ENCODE assay signal across 1 cellular context in the genomic region with DNA sequence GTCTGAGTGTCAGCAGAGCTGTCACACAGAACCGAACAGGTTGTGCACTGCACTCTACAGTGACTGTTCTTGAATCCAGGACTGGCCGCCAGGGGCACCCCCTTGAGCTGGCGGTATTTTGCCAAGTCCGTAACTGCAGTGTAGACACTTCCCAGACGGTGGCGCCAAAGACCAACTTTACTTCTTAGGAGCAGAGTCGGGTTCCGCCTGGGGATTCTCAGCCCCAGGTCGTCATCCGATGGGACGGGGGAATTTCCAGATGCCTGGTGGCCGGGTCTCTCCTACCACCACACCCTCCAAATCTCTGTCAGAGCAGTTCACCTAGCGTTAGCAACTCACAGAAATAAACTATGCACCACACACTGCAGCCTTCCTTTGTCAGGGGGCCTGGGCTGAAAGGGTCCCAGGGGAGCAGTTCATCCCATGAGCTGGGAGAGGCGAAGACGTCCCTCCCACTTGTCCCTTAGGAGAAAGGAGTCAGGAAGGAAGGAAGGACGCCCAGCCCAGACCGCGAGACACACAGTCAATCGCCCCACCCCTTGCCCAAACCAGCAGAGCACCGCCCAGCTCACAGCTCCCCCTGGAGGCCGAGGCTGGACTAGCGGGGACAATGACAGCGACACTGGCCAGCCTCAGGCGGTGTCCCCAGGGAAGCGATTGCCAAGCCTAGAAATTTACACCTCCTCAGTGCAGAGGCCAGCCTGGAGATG.
A peak's percentile ranks its signal among the peaks of the same experiment; 100 is the strongest.
TF ChIP-seq lines count a peak whose summit lies in the region.

No MANE protein-coding gene starts in this region.

TF ChIP-seq in HepG2, 621 proteins besides CTCF, POLR2A, EP300 and RAD21 (continued from another document and continues in another):
- TF ChIP-seq, protein P1, sequence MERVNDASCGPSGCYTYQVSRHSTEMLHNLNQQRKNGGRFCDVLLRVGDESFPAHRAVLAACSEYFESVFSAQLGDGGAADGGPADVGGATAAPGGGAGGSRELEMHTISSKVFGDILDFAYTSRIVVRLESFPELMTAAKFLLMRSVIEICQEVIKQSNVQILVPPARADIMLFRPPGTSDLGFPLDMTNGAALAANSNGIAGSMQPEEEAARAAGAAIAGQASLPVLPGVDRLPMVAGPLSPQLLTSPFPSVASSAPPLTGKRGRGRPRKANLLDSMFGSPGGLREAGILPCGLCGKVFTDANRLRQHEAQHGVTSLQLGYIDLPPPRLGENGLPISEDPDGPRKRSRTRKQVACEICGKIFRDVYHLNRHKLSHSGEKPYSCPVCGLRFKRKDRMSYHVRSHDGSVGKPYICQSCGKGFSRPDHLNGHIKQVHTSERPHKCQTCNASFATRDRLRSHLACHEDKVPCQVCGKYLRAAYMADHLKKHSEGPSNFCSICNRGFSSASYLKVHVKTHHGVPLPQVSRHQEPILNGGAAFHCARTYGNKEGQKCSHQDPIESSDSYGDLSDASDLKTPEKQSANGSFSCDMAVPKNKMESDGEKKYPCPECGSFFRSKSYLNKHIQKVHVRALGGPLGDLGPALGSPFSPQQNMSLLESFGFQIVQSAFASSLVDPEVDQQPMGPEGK (CRISPR knock-in tag; IDR thresholded peaks at IDR 0.05) = peak; percentile 76
- TF ChIP-seq, protein P2, sequence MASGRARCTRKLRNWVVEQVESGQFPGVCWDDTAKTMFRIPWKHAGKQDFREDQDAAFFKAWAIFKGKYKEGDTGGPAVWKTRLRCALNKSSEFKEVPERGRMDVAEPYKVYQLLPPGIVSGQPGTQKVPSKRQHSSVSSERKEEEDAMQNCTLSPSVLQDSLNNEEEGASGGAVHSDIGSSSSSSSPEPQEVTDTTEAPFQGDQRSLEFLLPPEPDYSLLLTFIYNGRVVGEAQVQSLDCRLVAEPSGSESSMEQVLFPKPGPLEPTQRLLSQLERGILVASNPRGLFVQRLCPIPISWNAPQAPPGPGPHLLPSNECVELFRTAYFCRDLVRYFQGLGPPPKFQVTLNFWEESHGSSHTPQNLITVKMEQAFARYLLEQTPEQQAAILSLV (CRISPR knock-in tag; IDR thresholded peaks at IDR 0.05; ENCODE audit: borderline replicate concordance) = peak; percentile 81; the same call in 1 of the 2 replicates
- no peak for TF ChIP-seq ZNF180 (CRISPR knock-in tag; IDR thresholded peaks at IDR 0.05; ENCODE audit: borderline replicate concordance, low read depth)
- peak; percentile 66; the same call in 1 of the 2 replicates for TF ChIP-seq CSRNP1 (CRISPR knock-in tag; IDR thresholded peaks at IDR 0.05)
- TF ChIP-seq EEA1 (CRISPR knock-in tag; IDR thresholded peaks at IDR 0.05; ENCODE audit: borderline replicate concordance) = peak; percentile 61; the same call in 1 of the 2 replicates
- TF ChIP-seq RFXAP (CRISPR knock-in tag; IDR thresholded peaks at IDR 0.05; ENCODE audit: borderline replicate concordance) = peak; percentile 74; the same call in 1 of the 2 replicates
- peak; percentile 19; the same call in 1 of the 2 replicates for TF ChIP-seq SOX5 (CRISPR knock-in tag; IDR thresholded peaks at IDR 0.05; ENCODE audit: borderline replicate concordance)
- TF ChIP-seq FOXK2 (IDR thresholded peaks at IDR 0.05) = no peak
- TF ChIP-seq NCOA2 (CRISPR knock-in tag; IDR thresholded peaks at IDR 0.05) = no peak
- TF ChIP-seq ZNF761 (CRISPR knock-in tag; conservative IDR thresholded peaks at IDR 0.05) = peak; percentile 61
- peak; percentile 95; the same call in 1 of the 2 replicates for TF ChIP-seq MZF1 (CRISPR knock-in tag; IDR thresholded peaks at IDR 0.05; ENCODE audit: borderline replicate concordance)
- peak; percentile 84 for TF ChIP-seq ZNF777 (CRISPR knock-in tag; IDR thresholded peaks at IDR 0.05)
- TF ChIP-seq, protein P3, sequence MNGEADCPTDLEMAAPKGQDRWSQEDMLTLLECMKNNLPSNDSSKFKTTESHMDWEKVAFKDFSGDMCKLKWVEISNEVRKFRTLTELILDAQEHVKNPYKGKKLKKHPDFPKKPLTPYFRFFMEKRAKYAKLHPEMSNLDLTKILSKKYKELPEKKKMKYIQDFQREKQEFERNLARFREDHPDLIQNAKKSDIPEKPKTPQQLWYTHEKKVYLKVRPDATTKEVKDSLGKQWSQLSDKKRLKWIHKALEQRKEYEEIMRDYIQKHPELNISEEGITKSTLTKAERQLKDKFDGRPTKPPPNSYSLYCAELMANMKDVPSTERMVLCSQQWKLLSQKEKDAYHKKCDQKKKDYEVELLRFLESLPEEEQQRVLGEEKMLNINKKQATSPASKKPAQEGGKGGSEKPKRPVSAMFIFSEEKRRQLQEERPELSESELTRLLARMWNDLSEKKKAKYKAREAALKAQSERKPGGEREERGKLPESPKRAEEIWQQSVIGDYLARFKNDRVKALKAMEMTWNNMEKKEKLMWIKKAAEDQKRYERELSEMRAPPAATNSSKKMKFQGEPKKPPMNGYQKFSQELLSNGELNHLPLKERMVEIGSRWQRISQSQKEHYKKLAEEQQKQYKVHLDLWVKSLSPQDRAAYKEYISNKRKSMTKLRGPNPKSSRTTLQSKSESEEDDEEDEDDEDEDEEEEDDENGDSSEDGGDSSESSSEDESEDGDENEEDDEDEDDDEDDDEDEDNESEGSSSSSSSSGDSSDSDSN (CRISPR knock-in tag; IDR thresholded peaks at IDR 0.05) = peak; percentile 76
- peak; percentile 92 for TF ChIP-seq ZMAT3 (CRISPR knock-in tag; conservative IDR thresholded peaks at IDR 0.05)
- TF ChIP-seq SYNCRIP (IDR thresholded peaks at IDR 0.05; ENCODE audit: insufficient read depth, low read depth, low read length) = no peak
- TF ChIP-seq ZNF552 (CRISPR knock-in tag; IDR thresholded peaks at IDR 0.05; ENCODE audit: borderline replicate concordance) = no peak; the same call in 1 of the 2 replicates
- TF ChIP-seq RBM39 (IDR thresholded peaks at IDR 0.05; ENCODE audit: low read depth, low read length, poor library complexity, severe bottlenecking) = peak; percentile 78
- 0 out of 2 replicates have a peak, but pooled peaks have one; percentile 73 for TF ChIP-seq KLF6 (CRISPR knock-in tag; IDR thresholded peaks at IDR 0.05)
- TF ChIP-seq, protein P4, sequence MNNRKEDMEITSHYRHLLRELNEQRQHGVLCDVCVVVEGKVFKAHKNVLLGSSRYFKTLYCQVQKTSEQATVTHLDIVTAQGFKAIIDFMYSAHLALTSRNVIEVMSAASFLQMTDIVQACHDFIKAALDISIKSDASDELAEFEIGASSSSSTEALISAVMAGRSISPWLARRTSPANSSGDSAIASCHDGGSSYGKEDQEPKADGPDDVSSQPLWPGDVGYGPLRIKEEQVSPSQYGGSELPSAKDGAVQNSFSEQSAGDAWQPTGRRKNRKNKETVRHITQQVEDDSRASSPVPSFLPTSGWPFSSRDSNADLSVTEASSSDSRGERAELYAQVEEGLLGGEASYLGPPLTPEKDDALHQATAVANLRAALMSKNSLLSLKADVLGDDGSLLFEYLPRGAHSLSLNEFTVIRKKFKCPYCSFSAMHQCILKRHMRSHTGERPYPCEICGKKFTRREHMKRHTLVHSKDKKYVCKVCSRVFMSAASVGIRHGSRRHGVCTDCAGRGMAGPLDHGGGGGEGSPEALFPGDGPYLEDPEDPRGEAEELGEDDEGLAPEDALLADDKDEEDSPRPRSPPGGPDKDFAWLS (CRISPR knock-in tag; IDR thresholded peaks at IDR 0.05; ENCODE audit: borderline replicate concordance) = no peak
- TF ChIP-seq ZNF276 (CRISPR knock-in tag; IDR thresholded peaks at IDR 0.05; ENCODE audit: low read depth) = peak; percentile 65; the same call in 1 of the 2 replicates
- no peak for TF ChIP-seq FLYWCH1 (CRISPR knock-in tag; IDR thresholded peaks at IDR 0.05)
- peak; percentile 70 for TF ChIP-seq IKZF5 (CRISPR knock-in tag; IDR thresholded peaks at IDR 0.05)
- 0 out of 2 replicates have a peak, but pooled peaks have one; percentile 50 for TF ChIP-seq HES4 (CRISPR knock-in tag; IDR thresholded peaks at IDR 0.05; ENCODE audit: borderline replicate concordance)
- TF ChIP-seq ZMYM4 (CRISPR knock-in tag; IDR thresholded peaks at IDR 0.05) = peak; percentile 56; the same call in 1 of the 2 replicates
- TF ChIP-seq ZBTB43 (CRISPR knock-in tag; conservative IDR thresholded peaks at IDR 0.05) = 0 out of 2 replicates have a peak, but pooled peaks have one; percentile 40
- TF ChIP-seq YEATS4 (CRISPR knock-in tag; IDR thresholded peaks at IDR 0.05; ENCODE audit: borderline replicate concordance) = peak; percentile 77; the same call in 1 of the 2 replicates
- no peak for TF ChIP-seq DNMT1 (CRISPR knock-in tag; IDR thresholded peaks at IDR 0.05)
- peak; percentile 55; the same call in 1 of the 2 replicates for TF ChIP-seq GATAD2A (CRISPR knock-in tag; IDR thresholded peaks at IDR 0.05)
- TF ChIP-seq, protein P5, sequence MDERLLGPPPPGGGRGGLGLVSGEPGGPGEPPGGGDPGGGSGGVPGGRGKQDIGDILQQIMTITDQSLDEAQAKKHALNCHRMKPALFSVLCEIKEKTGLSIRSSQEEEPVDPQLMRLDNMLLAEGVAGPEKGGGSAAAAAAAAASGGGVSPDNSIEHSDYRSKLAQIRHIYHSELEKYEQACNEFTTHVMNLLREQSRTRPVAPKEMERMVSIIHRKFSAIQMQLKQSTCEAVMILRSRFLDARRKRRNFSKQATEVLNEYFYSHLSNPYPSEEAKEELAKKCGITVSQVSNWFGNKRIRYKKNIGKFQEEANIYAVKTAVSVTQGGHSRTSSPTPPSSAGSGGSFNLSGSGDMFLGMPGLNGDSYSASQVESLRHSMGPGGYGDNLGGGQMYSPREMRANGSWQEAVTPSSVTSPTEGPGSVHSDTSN (CRISPR knock-in tag; IDR thresholded peaks at IDR 0.05) = no peak
- peak; percentile 80; the same call in 1 of the 2 replicates for TF ChIP-seq ZBTB20 (CRISPR knock-in tag; IDR thresholded peaks at IDR 0.05; ENCODE audit: borderline replicate concordance, low read depth)
- TF ChIP-seq, protein P6, sequence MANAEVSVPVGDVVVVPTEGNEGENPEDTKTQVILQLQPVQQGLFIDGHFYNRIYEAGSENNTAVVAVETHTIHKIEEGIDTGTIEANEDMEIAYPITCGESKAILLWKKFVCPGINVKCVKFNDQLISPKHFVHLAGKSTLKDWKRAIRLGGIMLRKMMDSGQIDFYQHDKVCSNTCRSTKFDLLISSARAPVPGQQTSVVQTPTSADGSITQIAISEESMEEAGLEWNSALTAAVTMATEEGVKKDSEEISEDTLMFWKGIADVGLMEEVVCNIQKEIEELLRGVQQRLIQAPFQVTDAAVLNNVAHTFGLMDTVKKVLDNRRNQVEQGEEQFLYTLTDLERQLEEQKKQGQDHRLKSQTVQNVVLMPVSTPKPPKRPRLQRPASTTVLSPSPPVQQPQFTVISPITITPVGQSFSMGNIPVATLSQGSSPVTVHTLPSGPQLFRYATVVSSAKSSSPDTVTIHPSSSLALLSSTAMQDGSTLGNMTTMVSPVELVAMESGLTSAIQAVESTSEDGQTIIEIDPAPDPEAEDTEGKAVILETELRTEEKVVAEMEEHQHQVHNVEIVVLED (CRISPR knock-in tag; IDR thresholded peaks at IDR 0.05; ENCODE audit: borderline replicate concordance) = peak; percentile 53; the same call in 1 of the 2 replicates
- 0 out of 2 replicates have a peak, but pooled peaks have one; percentile 5 for TF ChIP-seq FOXO1 (CRISPR knock-in tag; IDR thresholded peaks at IDR 0.05)
- TF ChIP-seq ZNF121 (CRISPR knock-in tag; IDR thresholded peaks at IDR 0.05) = peak; percentile 64; the same call in 1 of the 2 replicates
- TF ChIP-seq NRL (CRISPR knock-in tag; IDR thresholded peaks at IDR 0.05; ENCODE audit: borderline replicate concordance) = no peak
- TF ChIP-seq ZNF691 (CRISPR knock-in tag; IDR thresholded peaks at IDR 0.05; ENCODE audit: borderline replicate concordance, low read depth) = peak; percentile 62; the same call in 1 of the 2 replicates
- peak; percentile 18; the same call in 1 of the 2 replicates for TF ChIP-seq ZNF138 (CRISPR knock-in tag; IDR thresholded peaks at IDR 0.05; ENCODE audit: low read depth)
- TF ChIP-seq PHF8 (CRISPR knock-in tag; IDR thresholded peaks at IDR 0.05) = peak; percentile 55; the same call in 1 of the 2 replicates
- TF ChIP-seq TOE1 (CRISPR knock-in tag; IDR thresholded peaks at IDR 0.05) = 0 out of 2 replicates have a peak, but pooled peaks have one; percentile 36
